ENCODE assay signal across 14 cellular contexts in genomic region chr2:147198651-147199171, GRCh38.
DNase-seq lines count a peak whose midpoint lies in the region; ATAC-seq and TF ChIP-seq lines count a peak whose summit lies in the region.
"Had no signal": no experiment of that assay in that cellular context is flagged by ENCODE, and none has a peak within 500 bp of the region (broad histone marks: within the 10 kb centered on the region; RNA-seq: fewer than 3 reads in every experiment).

No MANE protein-coding gene starts in this region.

- intact Hi-C loops in uterus (cut with DNase I; ENCODE audit: low total_unique reads), result no loop called here

- peak; percentile 1 for DNase-seq in NCI-H187 treated with DMSO at 0.1 percent for 48 hours (lab: John Stamatoyannopoulos, UW)
- no peak for DNase-seq in NCI-H187 (lab: John Stamatoyannopoulos, UW)
- peak; percentile 27 to 86 for DNase-seq in NCI-H446 (lab: John Stamatoyannopoulos, UW)
- DNase-seq in globus pallidus (ENCODE audit: low spot score), result peak; percentile 15
- DNase-seq in uterus, result no peak
- DNase-seq in erythroblast (lab: John Stamatoyannopoulos, UW), result no peak
- DNase-seq in NCI-H526 treated with DMSO at 0.1 percent for 48 hours (lab: John Stamatoyannopoulos, UW), result no peak
- DNase-seq: activated CD4-positive, alpha-beta T cell treated with anti-CD3 and anti-CD28 coated beads for 4 hours; activated T-cell treated with anti-CD3 and anti-CD28 coated beads, Interleukin-2, amount 50 U/mL, for 48 hours; Calu3; KG1 had no signal

- H3K4me3 ChIP-seq in uterus, result no peak overlapping the region
- H3K4me3 ChIP-seq: lung had no signal

- no peak for TF ChIP-seq CTCF in uterus (IDR thresholded peaks at IDR 0.05)

- ATAC-seq in GM18907 (IDR thresholded peaks at IDR 0.05; ENCODE audit: unreplicated experiment), result no peak

- H3K4me1 ChIP-seq in uterus, result no peaks in the 10 kb centered on the region

- peak overlapping the region; percentile 2 to 45 for H3K27ac ChIP-seq in uterus
- H3K27ac ChIP-seq: RWPE1 had no signal

- H3K36me3 ChIP-seq in uterus, result no peaks in the 10 kb centered on the region

- TF ChIP-seq POLR2A in uterus (IDR thresholded peaks at IDR 0.05) (no peak), erythroblast (IDR thresholded peaks at IDR 0.05; ENCODE audit: low read length) (no peak)

- no peaks in the 10 kb centered on the region for H3K27me3 ChIP-seq in uterus

- no peaks in the 10 kb centered on the region for H3K9me3 ChIP-seq in uterus

Comparison
In these comparisons a context has a peak if more than half of its experiments do, and no peak if none do; other contexts are left out.
1. DNase-seq: peak in NCI-H187 treated with DMSO at 0.1 percent for 48 hours (single experiment), NCI-H446 (2 of 2) and globus pallidus (single experiment); none in NCI-H187 (0 of 2), uterus (0 of 2), erythroblast (0 of 2) and NCI-H526 treated with DMSO at 0.1 percent for 48 hours (single experiment).